Comparison of ENCODE assay signal across 8 cellular contexts in the genomic region with DNA sequence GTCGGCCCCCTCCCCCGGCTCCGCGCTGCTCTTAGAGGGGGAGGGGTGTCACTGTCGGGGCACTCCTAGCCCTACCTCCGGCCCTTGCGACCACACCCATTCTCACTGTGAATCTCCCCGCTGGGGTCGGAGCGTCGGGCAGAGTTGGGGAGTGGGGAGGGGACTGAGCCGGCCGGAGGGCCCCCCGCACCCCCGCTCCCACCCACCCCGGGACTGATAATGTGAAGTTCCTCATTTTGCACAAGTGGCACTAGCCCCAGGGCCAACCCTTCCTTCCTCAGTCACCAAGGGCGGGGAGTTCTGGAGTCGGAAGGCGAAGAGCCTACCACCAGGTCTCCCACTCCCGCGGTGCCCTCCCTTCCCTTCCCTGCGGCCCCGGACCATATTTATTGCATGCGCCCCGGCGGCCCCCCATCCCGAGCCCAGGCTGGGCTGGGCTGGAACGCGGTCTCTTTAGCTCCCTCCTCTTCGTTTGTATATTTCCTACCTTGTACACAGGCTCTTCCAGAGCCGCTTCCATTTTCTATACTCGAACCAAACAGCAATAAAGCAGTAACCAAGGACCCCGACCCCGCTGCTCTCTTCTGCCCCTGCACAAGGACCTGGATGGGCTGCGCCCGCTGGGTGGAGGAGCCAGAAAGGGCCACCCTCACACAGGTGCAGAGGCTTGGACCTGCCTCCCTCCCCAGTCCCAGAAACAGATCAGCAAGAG. TPM values are rescaled to one million over a fixed set of nuclear protein-coding genes. Genes with fewer than 3 reads are reported as not detected.
DNase-seq lines count a peak whose midpoint lies in the region; FAIRE-seq and TF ChIP-seq lines count a peak whose summit lies in the region.

No MANE protein-coding gene starts in this region.

- TF ChIP-seq POLR2A in GM12892 (IDR thresholded peaks at IDR 0.05; ENCODE audit: low read depth, low read length), result no peak; the same call in 1 of the 2 replicates
- TF ChIP-seq POLR2A in Peyer's patch (IDR thresholded peaks at IDR 0.05), result no peak

- H3K36me3 ChIP-seq in Peyer's patch, result peaks cover 0 to 5% (median 0%) of the 10 kb centered on the region in 3 donors
- peaks cover 9% of the 10 kb centered on the region; the same call in 1 of the 2 replicates for H3K36me3 ChIP-seq in HAP-1 (replicated peaks)

- in situ Hi-C loops in HAP-1 (cut with MboI; ENCODE audit: low sequenced_read_pairs), result no loop called here

- DNase-seq in GM12892 (ENCODE audit: insufficient read length), result no peak
- peak in 2 of 3 donors; percentile 70 to 77 for DNase-seq in Peyer's patch
- peak; percentile 69 for DNase-seq in germinal center (ENCODE audit: low spot score)
- DNase-seq in skeletal muscle cell (ENCODE audit: low read depth), result no peak
- DNase-seq in iPS-NIHi11 (ENCODE audit: low spot score), result no peak
- no peak for DNase-seq in NCI-H1105 (lab: John Stamatoyannopoulos, UW)
- no peak for DNase-seq in SW480 (ENCODE audit: low spot score)
- DNase-seq in HAP-1 (ENCODE audit: low spot score in 2 of 2), result no peak

- H3K27ac ChIP-seq in Peyer's patch, result peak overlapping the region; percentile 88 to 96 (median 94)

- peaks cover 0 to 18% of the 10 kb centered on the region in 2 donors for H3K27me3 ChIP-seq in Peyer's patch
- H3K27me3 ChIP-seq in HAP-1 (ENCODE audit: low read depth), result no peaks in the 10 kb centered on the region

- no peaks in the 10 kb centered on the region for H3K9me3 ChIP-seq in Peyer's patch
- H3K9me3 ChIP-seq in HAP-1, result no peaks in the 10 kb centered on the region

- H3K4me1 ChIP-seq in Peyer's patch (peaks cover 4 to 88% (median 49%) of the 10 kb centered on the region in 4 donors), HAP-1 (no peaks in the 10 kb centered on the region)

- no peak for TF ChIP-seq CTCF in Peyer's patch (IDR thresholded peaks at IDR 0.05)

- peak; percentile 9 for FAIRE-seq in GM12892 (lab: Jason Lieb, UNC)

- H3K4me3 ChIP-seq in Peyer's patch (peak overlapping the region; percentile 31 to 73 (median 62)), skeletal muscle cell (ENCODE audit: low read depth, low read length) (peak overlapping the region; percentile 42), HAP-1 (no peak overlapping the region)

RNA-seq across cellular contexts. Expression of a gene that starts 4.4 kb away (rescaled TPM):
- polyA plus RNA-seq in GM12892 (2012; ENCODE audit: missing spikeins), result 8.3 TPM
- total RNA-seq in Peyer's patch, result 10 to 100 TPM in 2 of 4 donors, 1 to 10 TPM in 2; 6.8 to 40.4 (median 12.8) TPM

RNA-seq across cellular contexts. Expression of a gene that starts 17.5 kb away (rescaled TPM):
- 19.0 TPM for polyA plus RNA-seq in GM12892 (2012; ENCODE audit: missing spikeins)
- total RNA-seq in Peyer's patch, result 10 to 100 TPM; 32.4 to 49.0 (median 37.8) TPM

RNA-seq across cellular contexts. Expression of a gene that starts 29.3 kb away (rescaled TPM):
- polyA plus RNA-seq in GM12892 (2012; ENCODE audit: missing spikeins), result 16.9 TPM
- 100 to 1,000 TPM in 1 of 4 donors, 10 to 100 TPM in 3; 25.9 to 130 (median 64.5) TPM for total RNA-seq in Peyer's patch

RNA-seq across cellular contexts. Expression of a gene that starts 34.1 kb away (rescaled TPM):
- not detected for polyA plus RNA-seq in GM12892 (2012; ENCODE audit: missing spikeins)
- total RNA-seq in Peyer's patch, result not detected

Comparison
In these comparisons a context has a peak if more than half of its experiments do, and no peak if none do; other contexts are left out.
1. DNase-seq: peak in Peyer's patch (2 of 3) and germinal center (single experiment); none in GM12892 (single experiment), skeletal muscle cell (single experiment), iPS-NIHi11 (single experiment), NCI-H1105 (single experiment), SW480 (single experiment) and HAP-1 (0 of 2).